15 cellular contexts compared by ENCODE assay signal in the genomic region with DNA sequence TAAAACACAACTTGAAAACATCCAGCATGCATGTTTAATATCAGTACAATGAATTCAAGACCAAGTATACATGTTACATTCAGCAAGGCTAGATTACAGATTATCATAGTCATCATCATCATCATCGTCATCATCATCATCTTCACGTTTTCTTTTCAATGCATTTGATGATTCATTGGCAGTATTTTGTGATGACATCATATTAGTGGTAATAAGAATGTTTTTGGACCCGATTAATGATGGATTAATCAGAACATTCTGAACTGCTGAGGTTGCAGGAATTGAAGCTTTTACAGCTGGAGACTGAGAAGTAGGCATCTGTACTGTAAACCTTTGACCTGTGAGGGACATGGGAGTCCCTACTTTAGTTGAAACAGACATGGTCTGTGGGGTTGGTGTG. TPM values are rescaled to one million over a fixed set of nuclear protein-coding genes. Genes with fewer than 3 reads are reported as not detected.
DNase-seq lines count a peak whose midpoint lies in the region; TF ChIP-seq lines count a peak whose summit lies in the region.
"Had no signal": no experiment of that assay in that cellular context is flagged by ENCODE, and none has a peak within 500 bp of the region (broad histone marks: within the 10 kb centered on the region; RNA-seq: fewer than 3 reads in every experiment).

No MANE protein-coding gene starts in this region.

- no peaks in the 10 kb centered on the region for H3K9me3 ChIP-seq in smooth muscle cell (replicated peaks; ENCODE audit: low read depth)
- H3K9me3 ChIP-seq: breast epithelium had no signal

- H3K9ac ChIP-seq in smooth muscle cell (ENCODE audit: low read depth): no peak overlapping the region

- H3K79me2 ChIP-seq in smooth muscle cell (ENCODE audit: low read depth): peaks cover 84% of the 10 kb centered on the region

- no peaks in the 10 kb centered on the region for H3F3A ChIP-seq in smooth muscle cell (ENCODE audit: low read depth)

- H3K4me2 ChIP-seq in smooth muscle cell: no peak overlapping the region

- H3K27ac ChIP-seq in smooth muscle cell (ENCODE audit: low read depth): no peak overlapping the region
- H3K27ac ChIP-seq: breast epithelium had no signal

- TF ChIP-seq CTCF in type B pancreatic cell (conservative IDR thresholded peaks at IDR 0.05) (no peak), smooth muscle cell (IDR thresholded peaks at IDR 0.05; ENCODE audit: borderline replicate concordance, insufficient read depth, poor library complexity, severe bottlenecking) (no peak)

- H3K4me1 ChIP-seq in smooth muscle cell (ENCODE audit: low read depth): peaks cover 11% of the 10 kb centered on the region

- H4K20me1 ChIP-seq in smooth muscle cell (ENCODE audit: low read depth): peaks cover 67% of the 10 kb centered on the region

- no peak for DNase-seq in activated naive CD4-positive, alpha-beta T cell (lab: John Stamatoyannopoulos, UW)
- DNase-seq in activated naive CD8-positive, alpha-beta T cell treated with anti-CD3 and anti-CD28 coated beads for 36 hours: no peak
- no peak for DNase-seq in type B pancreatic cell (ENCODE audit: extremely low spot score, unreplicated experiment)
- DNase-seq in SKM-1 treated with dmso at 0.1 percent for 144 hours (lab: John Stamatoyannopoulos, UW; ENCODE audit: unreplicated experiment): no peak
- DNase-seq in smooth muscle cell (lab: John Stamatoyannopoulos, UW; ENCODE audit: unreplicated experiment): no peak
- DNase-seq: hypothalamus; NCI-H1694 treated with DMSO at 0.1 percent for 48 hours; retina; SIG-M5; stimulated activated CD4-positive, alpha-beta T cell treated with anti-CD3 and anti-CD28 coated beads, Interleukin-12 subunit alpha, Interleukin-12 subunit beta, amount 100 ng/mL, for 4 hours had no signal

- peak overlapping the region; percentile 30 for H3K27ac Mint-ChIP-seq in activated naive CD4-positive, alpha-beta T cell treated with anti-CD3 and anti-CD28 coated beads, Interleukin-2, amount 50 U/mL, for 24 hours
- H3K27ac Mint-ChIP-seq in activated naive CD8-positive, alpha-beta T cell treated with anti-CD3 and anti-CD28 coated beads for 36 hours: peak overlapping the region; percentile 59
- peak overlapping the region; percentile 61 for H3K27ac Mint-ChIP-seq in type B pancreatic cell
- H3K27ac Mint-ChIP-seq: activated CD4-positive, alpha-beta T cell treated with anti-CD3 and anti-CD28 coated beads, Interleukin-2, amount 10 ng/mL, durations not matched to agents 24 days and 14 days; HFFc6 had no signal

- H3K4me3 Mint-ChIP-seq in activated naive CD4-positive, alpha-beta T cell treated with anti-CD3 and anti-CD28 coated beads, Interleukin-2, amount 50 U/mL, for 24 hours: no peak overlapping the region
- H3K4me3 Mint-ChIP-seq in activated naive CD8-positive, alpha-beta T cell treated with anti-CD3 and anti-CD28 coated beads for 36 hours: no peak overlapping the region
- no peak overlapping the region for H3K4me3 Mint-ChIP-seq in type B pancreatic cell
- H3K4me3 Mint-ChIP-seq: activated CD4-positive, alpha-beta T cell treated with anti-CD3 and anti-CD28 coated beads, Interleukin-2, amount 10 ng/mL, durations not matched to agents 24 days and 14 days; HFFc6 had no signal

- H2AFZ ChIP-seq in smooth muscle cell (ENCODE audit: low read depth): no peak overlapping the region

- WGBS in smooth muscle cell (ENCODE audit: low lambda C conversion rate): 92% methylated on average over 3 of the region's 3 CpGs

- no peaks in the 10 kb centered on the region for H3K9me3 Mint-ChIP-seq in activated naive CD4-positive, alpha-beta T cell treated with anti-CD3 and anti-CD28 coated beads, Interleukin-2, amount 50 U/mL, for 24 hours
- H3K9me3 Mint-ChIP-seq in activated naive CD8-positive, alpha-beta T cell treated with anti-CD3 and anti-CD28 coated beads for 36 hours: no peaks in the 10 kb centered on the region
- H3K9me3 Mint-ChIP-seq in type B pancreatic cell: no peaks in the 10 kb centered on the region
- H3K9me3 Mint-ChIP-seq: activated CD4-positive, alpha-beta T cell treated with anti-CD3 and anti-CD28 coated beads, Interleukin-2, amount 10 ng/mL, durations not matched to agents 24 days and 14 days; HFFc6 had no signal

- no peak overlapping the region for H3K4me3 ChIP-seq in smooth muscle cell
- H3K4me3 ChIP-seq: breast epithelium, lung had no signal

- H3K27me3 ChIP-seq in smooth muscle cell (ENCODE audit: low read depth): no peaks in the 10 kb centered on the region
- H3K27me3 ChIP-seq: breast epithelium had no signal

- no peaks in the 10 kb centered on the region for H3K36me3 ChIP-seq in smooth muscle cell (ENCODE audit: low read depth)
- H3K36me3 ChIP-seq: breast epithelium had no signal

- H3K4me1 Mint-ChIP-seq in activated naive CD4-positive, alpha-beta T cell treated with anti-CD3 and anti-CD28 coated beads, Interleukin-2, amount 50 U/mL, for 24 hours: peaks cover 51% of the 10 kb centered on the region
- H3K4me1 Mint-ChIP-seq in activated naive CD8-positive, alpha-beta T cell treated with anti-CD3 and anti-CD28 coated beads for 36 hours: peaks cover 31% of the 10 kb centered on the region
- peaks cover 15% of the 10 kb centered on the region for H3K4me1 Mint-ChIP-seq in type B pancreatic cell (ENCODE audit: unreplicated experiment)

- H3K27me3 Mint-ChIP-seq in activated naive CD4-positive, alpha-beta T cell treated with anti-CD3 and anti-CD28 coated beads, Interleukin-2, amount 50 U/mL, for 24 hours: no peaks in the 10 kb centered on the region
- H3K27me3 Mint-ChIP-seq in activated naive CD8-positive, alpha-beta T cell treated with anti-CD3 and anti-CD28 coated beads for 36 hours: no peaks in the 10 kb centered on the region
- no peaks in the 10 kb centered on the region for H3K27me3 Mint-ChIP-seq in type B pancreatic cell
- H3K27me3 Mint-ChIP-seq: activated CD4-positive, alpha-beta T cell treated with anti-CD3 and anti-CD28 coated beads, Interleukin-2, amount 10 ng/mL, durations not matched to agents 24 days and 14 days had no signal

- H3K36me3 Mint-ChIP-seq in activated naive CD4-positive, alpha-beta T cell treated with anti-CD3 and anti-CD28 coated beads, Interleukin-2, amount 50 U/mL, for 24 hours: peaks cover 14% of the 10 kb centered on the region
- peaks cover 42% of the 10 kb centered on the region for H3K36me3 Mint-ChIP-seq in activated naive CD8-positive, alpha-beta T cell treated with anti-CD3 and anti-CD28 coated beads for 36 hours
- peaks cover 28% of the 10 kb centered on the region for H3K36me3 Mint-ChIP-seq in type B pancreatic cell

RNA-seq across cellular contexts. Expression of a gene that starts 4.5 kb away (rescaled TPM):
- total RNA-seq in activated naive CD8-positive, alpha-beta T cell treated with anti-CD3 and anti-CD28 coated beads for 36 hours: 100 to 1,000 TPM; 114 to 123 TPM
- total RNA-seq in type B pancreatic cell (ENCODE audit: low replicate concordance) (29.9 and 30.8 TPM in 2 replicates), smooth muscle cell (48.7 and 66.0 TPM in 2 replicates)
- 95.1 and 98.7 TPM in 2 replicates for polyA plus RNA-seq in smooth muscle cell

RNA-seq across cellular contexts. Expression of a gene that starts 4.5 kb away (rescaled TPM):
- 10 to 100 TPM; 94.1 to 99.3 TPM for total RNA-seq in activated naive CD8-positive, alpha-beta T cell treated with anti-CD3 and anti-CD28 coated beads for 36 hours
- total RNA-seq in type B pancreatic cell (ENCODE audit: low replicate concordance) (59.9 and 60.2 TPM in 2 replicates), smooth muscle cell (68.2 and 74.4 TPM in 2 replicates)
- polyA plus RNA-seq in smooth muscle cell: 67.2 and 76.9 TPM in 2 replicates

RNA-seq across cellular contexts. Expression of a gene that starts 4.8 kb away (rescaled TPM):
- total RNA-seq in activated naive CD8-positive, alpha-beta T cell treated with anti-CD3 and anti-CD28 coated beads for 36 hours: 10 to 100 TPM; 27.7 to 28.8 TPM
- total RNA-seq in type B pancreatic cell (ENCODE audit: low replicate concordance) (19.6 and 30.9 TPM in 2 replicates), smooth muscle cell (21.2 and 23.9 TPM in 2 replicates)
- 16.2 and 21.9 TPM in 2 replicates for polyA plus RNA-seq in smooth muscle cell

RNA-seq across cellular contexts. Expression of a gene that starts 32.2 kb away (rescaled TPM):
- total RNA-seq in activated naive CD8-positive, alpha-beta T cell treated with anti-CD3 and anti-CD28 coated beads for 36 hours: 10 to 100 TPM; 10.8 to 13.3 TPM
- total RNA-seq in type B pancreatic cell (ENCODE audit: low replicate concordance) (5.5 and 6.9 TPM in 2 replicates), smooth muscle cell (0.09 and 0.18 TPM in 2 replicates)
- polyA plus RNA-seq in smooth muscle cell: 0.15 TPM in 1 of 2 replicates, not detected in the other

RNA-seq across cellular contexts. Expression of a gene that starts 50.1 kb away (rescaled TPM):
- total RNA-seq in activated naive CD8-positive, alpha-beta T cell treated with anti-CD3 and anti-CD28 coated beads for 36 hours: under 1 TPM; 0.31 to 0.78 TPM
- total RNA-seq in type B pancreatic cell (ENCODE audit: low replicate concordance) (26.1 and 62.5 TPM in 2 replicates), smooth muscle cell (6.1 and 8.3 TPM in 2 replicates)
- 1.4 and 11.0 TPM in 2 replicates for polyA plus RNA-seq in smooth muscle cell
